ENCODE assay signal across 1 cellular context in genomic region chr20:62376112-62377063, GRCh38.
TF ChIP-seq lines count a peak whose summit lies in the region.

No MANE protein-coding gene starts in this region.

TF ChIP-seq in HepG2, 621 proteins besides CTCF, POLR2A, EP300 and RAD21 (continued from another document and continues in another):
- TF ChIP-seq ZNF646 (CRISPR knock-in tag; IDR thresholded peaks at IDR 0.05), result no peak
- no peak for TF ChIP-seq SP140L (CRISPR knock-in tag; IDR thresholded peaks at IDR 0.05; ENCODE audit: borderline replicate concordance)
- TF ChIP-seq MIER3 (CRISPR knock-in tag; IDR thresholded peaks at IDR 0.05; ENCODE audit: borderline replicate concordance), result no peak
- TF ChIP-seq ZNF407 (CRISPR knock-in tag; IDR thresholded peaks at IDR 0.05; ENCODE audit: not compliant biosample characterization), result peak; percentile 100
- peak; percentile 10; the same call in 1 of the 2 replicates for TF ChIP-seq TFE3 (CRISPR knock-in tag; IDR thresholded peaks at IDR 0.05)
- peak; percentile 84; the same call in 1 of the 2 replicates for TF ChIP-seq SIN3A (IDR thresholded peaks at IDR 0.05; ENCODE audit: borderline replicate concordance, low read depth, low read length)
- peak; percentile 87; the same call in 1 of the 2 replicates for TF ChIP-seq ZNF747 (CRISPR knock-in tag; IDR thresholded peaks at IDR 0.05; ENCODE audit: borderline replicate concordance)
- peak; percentile 83; the same call in 1 of the 2 replicates for TF ChIP-seq ZSCAN5A (CRISPR knock-in tag; IDR thresholded peaks at IDR 0.05; ENCODE audit: borderline replicate concordance)
- no peak for TF ChIP-seq ATM (IDR thresholded peaks at IDR 0.05; ENCODE audit: borderline replicate concordance)
- no peak for TF ChIP-seq ZNF513 (CRISPR knock-in tag; conservative IDR thresholded peaks at IDR 0.05)
- no peak; the same call in 1 of the 2 replicates for TF ChIP-seq ZBTB21 (CRISPR knock-in tag; IDR thresholded peaks at IDR 0.05)
- TF ChIP-seq HMG20A (CRISPR knock-in tag; IDR thresholded peaks at IDR 0.05; ENCODE audit: borderline replicate concordance), result no peak; the same call in 1 of the 2 replicates
- TF ChIP-seq FOXP1 (IDR thresholded peaks at IDR 0.05), result no peak
- no peak; the same call in 1 of the 2 replicates for TF ChIP-seq FOXP1 (CRISPR knock-in tag; IDR thresholded peaks at IDR 0.05)
- 0 out of 2 replicates have a peak, but pooled peaks have one; percentile 47 for TF ChIP-seq ISX (CRISPR knock-in tag; conservative IDR thresholded peaks at IDR 0.05)
- peak; percentile 96 for TF ChIP-seq UBTF (CRISPR knock-in tag; IDR thresholded peaks at IDR 0.05)
- TF ChIP-seq ZNF430 (CRISPR knock-in tag; IDR thresholded peaks at IDR 0.05), result peak; percentile 95
- TF ChIP-seq ZBED4 (CRISPR knock-in tag; IDR thresholded peaks at IDR 0.05; ENCODE audit: borderline replicate concordance), result no peak
- TF ChIP-seq ZNF207 (IDR thresholded peaks at IDR 0.05; ENCODE audit: borderline replicate concordance), result no peak
- peak; percentile 85 for TF ChIP-seq ZNF263 (CRISPR knock-in tag; IDR thresholded peaks at IDR 0.05)
